In genomic region chr20:10713161-10713560, GRCh38 we compare ENCODE assay signal across 16 cellular contexts. TPM values are rescaled to one million over a fixed set of nuclear protein-coding genes. Genes with fewer than 3 reads are reported as not detected.
DNase-seq lines count a peak whose midpoint lies in the region; ATAC-seq, FAIRE-seq and TF ChIP-seq lines count a peak whose summit lies in the region.
"Had no signal": no experiment of that assay in that cellular context is flagged by ENCODE, and none has a peak within 500 bp of the region (broad histone marks: within the 10 kb centered on the region; RNA-seq: fewer than 3 reads in every experiment).

No MANE protein-coding gene starts in this region.

- DNase-seq in right cardiac atrium, result peak in 1 of 3 donors; percentile 24
- DNase-seq in Right ventricle myocardium inferior (ENCODE audit: missing footprints), result no peak
- DNase-seq in cerebellar cortex (ENCODE audit: low spot score), result peak; percentile 17
- DNase-seq in nephron progenitor cell, result no peak
- no peak for DNase-seq in H54 (ENCODE audit: insufficient read length, low spot score)
- no peak for DNase-seq in stimulated activated CD4-positive, alpha-beta T cell treated with anti-CD3 and anti-CD28 coated beads, Interleukin-2, amount 100 ng/mL, for 48 hours
- DNase-seq in cerebellar nuclear complex (lab: John Stamatoyannopoulos, UW), result no peak
- DNase-seq in NCI-H748 (lab: John Stamatoyannopoulos, UW; ENCODE audit: unreplicated experiment), result no peak
- DNase-seq: EL, NCI-H1105 treated with DMSO at 0.1 percent for 48 hours, NCI-H1694 treated with DMSO at 0.1 percent for 48 hours, NCI-H748 treated with DMSO at 0.1 percent for 48 hours, RPMI8226 had no signal

- no peaks in the 10 kb centered on the region for H3K36me3 Mint-ChIP-seq in nephron progenitor cell (ENCODE audit: low read depth)

- no peak for TF ChIP-seq POLR2A in H54 (IDR thresholded peaks at IDR 0.05; ENCODE audit: low read depth, low read length)

- H3K27ac ChIP-seq in right cardiac atrium (ENCODE audit: low read length), result no peak overlapping the region
- H3K27ac ChIP-seq: C4-2B had no signal

- FAIRE-seq in H54 (lab: Jason Lieb, UNC), result no peak
- FAIRE-seq: GM19239 had no signal

- H3K27me3 ChIP-seq in right cardiac atrium (ENCODE audit: control insufficient read depth, insufficient read depth), result no peaks in the 10 kb centered on the region

- intact Hi-C loops in right cardiac atrium (cut with DNase I) (no loop called here), Right ventricle myocardium inferior (cut with DNase I) (no loop called here)

- H3K27ac Mint-ChIP-seq in nephron progenitor cell, result peak overlapping the region; percentile 60

- 51% methylated on average over 2 of the region's 2 CpGs for WGBS in right cardiac atrium

- ATAC-seq in right cardiac atrium, result peak; percentile 55 to 82
- no peak for ATAC-seq in Right ventricle myocardium inferior

- TF ChIP-seq CTCF in nephron progenitor cell (IDR thresholded peaks at IDR 0.05), result no peak

- no peaks in the 10 kb centered on the region for H3K27me3 Mint-ChIP-seq in nephron progenitor cell (ENCODE audit: low read depth, poor library complexity)

- H3K4me1 Mint-ChIP-seq in nephron progenitor cell, result peaks cover 42% of the 10 kb centered on the region

- H3K4me3 Mint-ChIP-seq in nephron progenitor cell, result no peak overlapping the region

- no peaks in the 10 kb centered on the region for H3K9me3 ChIP-seq in right cardiac atrium (ENCODE audit: control insufficient read depth, low read length)
- H3K9me3 ChIP-seq: HAP-1 had no signal

- no peak overlapping the region for H3K4me3 ChIP-seq in right cardiac atrium (ENCODE audit: low read length)
- H3K4me3 ChIP-seq: HAP-1 had no signal

- no peaks in the 10 kb centered on the region for H3K4me1 ChIP-seq in right cardiac atrium (ENCODE audit: control insufficient read depth, insufficient read depth, low read length)

- H3K9me3 Mint-ChIP-seq in nephron progenitor cell, result no peaks in the 10 kb centered on the region

RNA-seq across cellular contexts. Expression of gene JAG1, which starts 39.4 kb away (rescaled TPM):
- total RNA-seq in right cardiac atrium (10 to 100 TPM; 23.2 to 33.6 (median 30.0) TPM), Right ventricle myocardium inferior (24.4 TPM)
- 12.2 TPM for polyA plus RNA-seq in right cardiac atrium
